ENCODE assay signal across 11 cellular contexts in the genomic region with DNA sequence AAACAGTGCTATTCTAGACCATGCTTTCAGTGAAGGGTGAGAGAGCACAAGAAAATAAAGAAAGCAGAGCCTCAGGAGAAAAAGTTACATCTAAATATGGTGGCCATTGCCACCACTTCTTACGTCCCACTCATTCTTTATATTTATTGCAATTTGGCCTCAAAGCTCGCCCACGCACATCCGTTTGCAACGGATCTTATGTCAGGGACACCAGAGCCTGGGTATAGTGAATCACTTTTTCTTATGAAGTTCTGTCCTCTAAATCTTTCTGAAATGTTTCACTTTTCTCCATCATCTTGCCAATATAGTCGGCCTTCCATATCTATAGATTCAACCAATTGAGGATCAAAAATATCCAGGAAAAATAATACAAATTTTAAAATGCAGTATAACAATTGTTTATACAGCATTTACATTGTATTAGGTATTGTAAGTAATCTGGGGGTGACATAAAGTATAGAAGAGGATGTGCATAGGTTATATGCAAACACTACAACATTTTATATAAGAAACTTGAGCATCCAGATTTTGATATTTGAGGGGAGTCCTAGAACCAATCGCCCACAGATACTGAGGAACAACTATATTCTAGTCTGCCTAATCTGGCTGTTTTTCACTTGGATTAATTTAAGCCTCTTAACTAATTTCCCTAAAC. TPM values are rescaled to one million over a fixed set of nuclear protein-coding genes. Genes with fewer than 3 reads are reported as not detected.
DNase-seq lines count a peak whose midpoint lies in the region; ATAC-seq and TF ChIP-seq lines count a peak whose summit lies in the region.
"Had no signal": no experiment of that assay in that cellular context is flagged by ENCODE, and none has a peak within 500 bp of the region (broad histone marks: within the 10 kb centered on the region; RNA-seq: fewer than 3 reads in every experiment).

No MANE protein-coding gene starts in this region.

- H3K27ac ChIP-seq in smooth muscle cell (ENCODE audit: low read depth), result peak overlapping the region; percentile 65
- H3K27ac ChIP-seq in GM23338 (ENCODE audit: low read depth), result no peak overlapping the region

- H3K79me2 ChIP-seq in smooth muscle cell (ENCODE audit: low read depth), result peaks cover 81% of the 10 kb centered on the region
- peaks cover 62% of the 10 kb centered on the region for H3K79me2 ChIP-seq in GM23338 (replicated peaks; ENCODE audit: insufficient read depth)

- DNase-seq in stimulated activated naive CD4-positive, alpha-beta T cell treated with Interleukin-2 at 50 U/mL for 16 hours (lab: John Stamatoyannopoulos, UW), result peak; percentile 80
- no peak for DNase-seq in stimulated activated naive CD4-positive, alpha-beta T cell (lab: John Stamatoyannopoulos, UW)
- peak; percentile 29 for DNase-seq in activated naive CD4-positive, alpha-beta T cell treated with anti-CD3 and anti-CD28 coated beads, Interleukin-2, amount 50 U/mL, for 16 hours
- DNase-seq in smooth muscle cell (lab: John Stamatoyannopoulos, UW; ENCODE audit: unreplicated experiment) (no peak), inferior parietal cortex (ENCODE audit: extremely low spot score) (no peak), immature natural killer cell (no peak), GM23338 (ENCODE audit: low spot score) (no peak)
- DNase-seq: NCI-H446 treated with DMSO at 0.1 percent for 48 hours, SW 1271 had no signal

- H3K9ac ChIP-seq in smooth muscle cell (ENCODE audit: low read depth), result no peak overlapping the region

- H3K4me3 Mint-ChIP-seq in immature natural killer cell (no peak overlapping the region), GM23338 (no peak overlapping the region)

- H3K4me1 Mint-ChIP-seq in immature natural killer cell (peaks cover 25 to 45% of the 10 kb centered on the region in 2 donors), GM23338 (no peaks in the 10 kb centered on the region)

- H3K36me3 ChIP-seq in smooth muscle cell (ENCODE audit: low read depth), result peaks cover 9% of the 10 kb centered on the region
- H3K36me3 ChIP-seq in GM23338 (ENCODE audit: insufficient read depth), result peaks cover 17% of the 10 kb centered on the region; the same call in 1 of the 2 replicates

- H3K4me2 ChIP-seq in smooth muscle cell (peak overlapping the region; percentile 39), GM23338 (no peak overlapping the region)

- H3K27me3 Mint-ChIP-seq in immature natural killer cell (ENCODE audit: low read depth in 3 of 3) (peaks cover 0 to 1% (median 0%) of the 10 kb centered on the region in 3 donors), GM23338 (ENCODE audit: insufficient read depth, low read depth, poor library complexity) (peaks cover 5% of the 10 kb centered on the region)

- no peaks in the 10 kb centered on the region for H3K9me3 Mint-ChIP-seq in immature natural killer cell
- peaks cover 12% of the 10 kb centered on the region; the same call in 2 of the 3 replicates for H3K9me3 Mint-ChIP-seq in GM23338

- H3K27me3 ChIP-seq in smooth muscle cell (ENCODE audit: low read depth) (no peaks in the 10 kb centered on the region), GM23338 (ENCODE audit: insufficient read depth) (no peaks in the 10 kb centered on the region)

- TF ChIP-seq CTCF in smooth muscle cell (IDR thresholded peaks at IDR 0.05; ENCODE audit: borderline replicate concordance, insufficient read depth, poor library complexity, severe bottlenecking) (no peak), GM23338 (conservative IDR thresholded peaks at IDR 0.05; ENCODE audit: low read depth in 2 of 2) (no peak)

- H3K27ac Mint-ChIP-seq in immature natural killer cell (peak overlapping the region in 2 of 6 donors; percentile 42 to 55), GM23338 (no peak overlapping the region)

- H3K4me3 ChIP-seq in smooth muscle cell (no peak overlapping the region), GM23338 (no peak overlapping the region)

- no peak overlapping the region for H2AFZ ChIP-seq in smooth muscle cell (ENCODE audit: low read depth)
- no peak overlapping the region for H2AFZ ChIP-seq in GM23338

- ATAC-seq in HG03378 (IDR thresholded peaks at IDR 0.05; ENCODE audit: unreplicated experiment) (no peak), GM23338 (no peak)
- ATAC-seq: esophagus mucosa had no signal

- H3K4me1 ChIP-seq in smooth muscle cell (ENCODE audit: low read depth), result no peaks in the 10 kb centered on the region
- H3K4me1 ChIP-seq in GM23338 (ENCODE audit: insufficient read depth), result no peaks in the 10 kb centered on the region

- H4K20me1 ChIP-seq in smooth muscle cell (ENCODE audit: low read depth) (peaks cover 83% of the 10 kb centered on the region), GM23338 (replicated peaks; ENCODE audit: insufficient read depth) (peaks cover 26% of the 10 kb centered on the region)

- H3K9me2 ChIP-seq in GM23338 (ENCODE audit: insufficient read depth), result no peaks in the 10 kb centered on the region

- H3K36me3 Mint-ChIP-seq in immature natural killer cell, result peaks cover 6 to 13% (median 8%) of the 10 kb centered on the region in 3 donors
- peaks cover 51% of the 10 kb centered on the region for H3K36me3 Mint-ChIP-seq in GM23338 (ENCODE audit: low read depth)

- no peaks in the 10 kb centered on the region for H3K9me3 ChIP-seq in smooth muscle cell (replicated peaks; ENCODE audit: low read depth)

- H3F3A ChIP-seq in smooth muscle cell (ENCODE audit: low read depth) (no peaks in the 10 kb centered on the region), GM23338 (replicated peaks; ENCODE audit: low read depth) (no peaks in the 10 kb centered on the region)

- WGBS in smooth muscle cell (ENCODE audit: low lambda C conversion rate), result 71% methylated on average over 7 of the region's 7 CpGs

TF ChIP-seq in GM23338, 12 proteins besides CTCF, POLR2A, EP300 and RAD21 (continues in another document):
- no peak for TF ChIP-seq NANOG (IDR thresholded peaks at IDR 0.05; ENCODE audit: borderline replicate concordance)
- no peak for TF ChIP-seq ZNF331 (CRISPR knock-in tag; IDR thresholded peaks at IDR 0.05; ENCODE audit: low read depth)
- TF ChIP-seq, protein P1, sequence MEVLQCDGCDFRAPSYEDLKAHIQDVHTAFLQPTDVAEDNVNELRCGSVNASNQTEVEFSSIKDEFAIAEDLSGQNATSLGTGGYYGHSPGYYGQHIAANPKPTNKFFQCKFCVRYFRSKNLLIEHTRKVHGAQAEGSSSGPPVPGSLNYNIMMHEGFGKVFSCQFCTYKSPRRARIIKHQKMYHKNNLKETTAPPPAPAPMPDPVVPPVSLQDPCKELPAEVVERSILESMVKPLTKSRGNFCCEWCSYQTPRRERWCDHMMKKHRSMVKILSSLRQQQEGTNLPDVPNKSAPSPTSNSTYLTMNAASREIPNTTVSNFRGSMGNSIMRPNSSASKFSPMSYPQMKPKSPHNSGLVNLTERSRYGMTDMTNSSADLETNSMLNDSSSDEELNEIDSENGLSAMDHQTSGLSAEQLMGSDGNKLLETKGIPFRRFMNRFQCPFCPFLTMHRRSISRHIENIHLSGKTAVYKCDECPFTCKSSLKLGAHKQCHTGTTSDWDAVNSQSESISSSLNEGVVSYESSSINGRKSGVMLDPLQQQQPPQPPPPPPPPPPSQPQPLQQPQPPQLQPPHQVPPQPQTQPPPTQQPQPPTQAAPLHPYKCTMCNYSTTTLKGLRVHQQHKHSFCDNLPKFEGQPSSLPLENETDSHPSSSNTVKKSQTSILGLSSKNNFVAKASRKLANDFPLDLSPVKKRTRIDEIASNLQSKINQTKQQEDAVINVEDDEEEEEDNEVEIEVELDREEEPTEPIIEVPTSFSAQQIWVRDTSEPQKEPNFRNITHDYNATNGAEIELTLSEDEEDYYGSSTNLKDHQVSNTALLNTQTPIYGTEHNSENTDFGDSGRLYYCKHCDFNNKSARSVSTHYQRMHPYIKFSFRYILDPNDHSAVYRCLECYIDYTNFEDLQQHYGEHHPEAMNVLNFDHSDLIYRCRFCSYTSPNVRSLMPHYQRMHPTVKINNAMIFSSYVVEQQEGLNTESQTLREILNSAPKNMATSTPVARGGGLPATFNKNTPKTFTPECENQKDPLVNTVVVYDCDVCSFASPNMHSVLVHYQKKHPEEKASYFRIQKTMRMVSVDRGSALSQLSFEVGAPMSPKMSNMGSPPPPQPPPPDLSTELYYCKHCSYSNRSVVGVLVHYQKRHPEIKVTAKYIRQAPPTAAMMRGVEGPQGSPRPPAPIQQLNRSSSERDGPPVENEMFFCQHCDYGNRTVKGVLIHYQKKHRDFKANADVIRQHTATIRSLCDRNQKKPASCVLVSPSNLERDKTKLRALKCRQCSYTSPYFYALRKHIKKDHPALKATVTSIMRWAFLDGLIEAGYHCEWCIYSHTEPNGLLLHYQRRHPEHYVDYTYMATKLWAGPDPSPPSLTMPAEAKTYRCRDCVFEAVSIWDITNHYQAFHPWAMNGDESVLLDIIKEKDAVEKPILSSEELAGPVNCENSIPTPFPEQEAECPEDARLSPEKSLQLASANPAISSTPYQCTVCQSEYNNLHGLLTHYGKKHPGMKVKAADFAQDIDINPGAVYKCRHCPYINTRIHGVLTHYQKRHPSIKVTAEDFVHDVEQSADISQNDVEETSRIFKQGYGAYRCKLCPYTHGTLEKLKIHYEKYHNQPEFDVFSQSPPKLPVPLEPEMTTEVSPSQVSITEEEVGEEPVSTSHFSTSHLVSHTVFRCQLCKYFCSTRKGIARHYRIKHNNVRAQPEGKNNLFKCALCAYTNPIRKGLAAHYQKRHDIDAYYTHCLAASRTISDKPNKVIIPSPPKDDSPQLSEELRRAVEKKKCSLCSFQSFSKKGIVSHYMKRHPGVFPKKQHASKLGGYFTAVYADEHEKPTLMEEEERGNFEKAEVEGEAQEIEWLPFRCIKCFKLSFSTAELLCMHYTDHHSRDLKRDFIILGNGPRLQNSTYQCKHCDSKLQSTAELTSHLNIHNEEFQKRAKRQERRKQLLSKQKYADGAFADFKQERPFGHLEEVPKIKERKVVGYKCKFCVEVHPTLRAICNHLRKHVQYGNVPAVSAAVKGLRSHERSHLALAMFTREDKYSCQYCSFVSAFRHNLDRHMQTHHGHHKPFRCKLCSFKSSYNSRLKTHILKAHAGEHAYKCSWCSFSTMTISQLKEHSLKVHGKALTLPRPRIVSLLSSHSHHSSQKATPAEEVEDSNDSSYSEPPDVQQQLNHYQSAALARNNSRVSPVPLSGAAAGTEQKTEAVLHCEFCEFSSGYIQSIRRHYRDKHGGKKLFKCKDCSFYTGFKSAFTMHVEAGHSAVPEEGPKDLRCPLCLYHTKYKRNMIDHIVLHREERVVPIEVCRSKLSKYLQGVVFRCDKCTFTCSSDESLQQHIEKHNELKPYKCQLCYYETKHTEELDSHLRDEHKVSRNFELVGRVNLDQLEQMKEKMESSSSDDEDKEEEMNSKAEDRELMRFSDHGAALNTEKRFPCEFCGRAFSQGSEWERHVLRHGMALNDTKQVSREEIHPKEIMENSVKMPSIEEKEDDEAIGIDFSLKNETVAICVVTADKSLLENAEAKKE (CRISPR knock-in tag; IDR thresholded peaks at IDR 0.05), result no peak

RNA-seq across cellular contexts. Expression of a gene that starts 35.2 kb away (rescaled TPM):
- 108 and 112 TPM in 2 replicates for total RNA-seq in smooth muscle cell
- polyA plus RNA-seq in smooth muscle cell, result 91.6 and 95.3 TPM in 2 replicates
- 100 to 1,000 TPM; 109 to 128 (median 125) TPM for polyA plus RNA-seq in immature natural killer cell
- total RNA-seq in GM23338 (2014; rRNA removed; shearing (Covaris generic)), result 96.1 and 113 TPM in 2 replicates
- 61.7 and 68.5 TPM in 2 replicates for polyA plus RNA-seq in GM23338 (2016; fragmentation: Nextera tagmentation; extraction: Ambion mirVana)

Comparison
In these comparisons a context has a peak if more than half of its experiments do, and no peak if none do; other contexts are left out.
1. DNase-seq: peak in stimulated activated naive CD4-positive, alpha-beta T cell treated with Interleukin-2 at 50 U/mL for 16 hours (single experiment) and activated naive CD4-positive, alpha-beta T cell treated with anti-CD3 and anti-CD28 coated beads, Interleukin-2, amount 50 U/mL, for 16 hours (single experiment); none in stimulated activated naive CD4-positive, alpha-beta T cell (0 of 6), smooth muscle cell (single experiment), inferior parietal cortex (single experiment), immature natural killer cell (0 of 3) and GM23338 (single experiment).